Comparison of ENCODE assay signal across 8 cellular contexts in genomic region chr5:149550267-149550582, GRCh38.
DNase-seq lines count a peak whose midpoint lies in the region; ATAC-seq and TF ChIP-seq lines count a peak whose summit lies in the region.

No MANE protein-coding gene starts in this region.

- DNase-seq in AG20443 (ENCODE audit: low spot score) (peak; percentile 66), adipocyte (ENCODE audit: low read depth) (peak; percentile 85), iPS DF 6.9 (ENCODE audit: low read depth, low spot score) (no peak), HK-2 (ENCODE audit: unreplicated experiment) (no peak), DMS79 (lab: John Stamatoyannopoulos, UW) (no peak)

- peaks cover 38% of the 10 kb centered on the region for H3K4me1 Mint-ChIP-seq in stimulated activated memory B cell treated with anti-CD40 and anti-IgM and Interleukin-4, amounts not matched to agents 10 μg/mL and 1 μg/mL and 100 μg/mL, for 72 hours

- H3K4me3 Mint-ChIP-seq in stimulated activated memory B cell treated with anti-CD40 and anti-IgM and Interleukin-4, amounts not matched to agents 10 μg/mL and 1 μg/mL and 100 μg/mL, for 72 hours, result peak overlapping the region; percentile 99

- no peaks in the 10 kb centered on the region for H3K27me3 ChIP-seq in KMS-11 (ENCODE audit: insufficient read depth, low read depth)
- H3K27me3 ChIP-seq in adipocyte (replicated peaks; ENCODE audit: control insufficient read depth, insufficient read depth, low read length), result no peaks in the 10 kb centered on the region
- H3K27me3 ChIP-seq in iPS DF 6.9 (ENCODE audit: control insufficient read depth, insufficient read depth, low read length), result no peaks in the 10 kb centered on the region

- H3K4me1 ChIP-seq in KMS-11 (ENCODE audit: low read depth, poor library complexity, severe bottlenecking), result peaks cover 18% of the 10 kb centered on the region
- peaks cover 29% of the 10 kb centered on the region for H3K4me1 ChIP-seq in adipocyte (ENCODE audit: control insufficient read depth, insufficient read depth, low read length)
- H3K4me1 ChIP-seq in iPS DF 6.9 (ENCODE audit: control insufficient read depth, insufficient read depth, low read length), result peaks cover 2% of the 10 kb centered on the region; the same call in 1 of the 2 replicates

- H3K79me2 ChIP-seq in KMS-11 (ENCODE audit: insufficient read depth, low read depth), result peaks cover 59% of the 10 kb centered on the region

- no peaks in the 10 kb centered on the region for H3K9me3 Mint-ChIP-seq in stimulated activated memory B cell treated with anti-CD40 and anti-IgM and Interleukin-4, amounts not matched to agents 10 μg/mL and 1 μg/mL and 100 μg/mL, for 72 hours

- ATAC-seq in stimulated activated memory B cell treated with anti-CD40 and anti-IgM and Interleukin-4, amounts not matched to agents 10 μg/mL and 1 μg/mL and 100 μg/mL, for 72 hours, result no peak
- no peak for ATAC-seq in HG02885 (IDR thresholded peaks at IDR 0.05; ENCODE audit: poor library complexity, unreplicated experiment)

- H3K27me3 Mint-ChIP-seq in stimulated activated memory B cell treated with anti-CD40 and anti-IgM and Interleukin-4, amounts not matched to agents 10 μg/mL and 1 μg/mL and 100 μg/mL, for 72 hours, result no peaks in the 10 kb centered on the region

- WGBS in iPS DF 6.9 (ENCODE audit: insufficient coverage, insufficient read length), result no CpG with 5 or more reads among the region's 12 CpGs

- H3K4me3 ChIP-seq in KMS-11 (IDR thresholded peaks at IDR 0.05; ENCODE audit: insufficient read depth, low read depth, low read length) (no peak overlapping the region), adipocyte (ENCODE audit: low read length) (peak overlapping the region; percentile 99), iPS DF 6.9 (ENCODE audit: low read length) (peak overlapping the region; percentile 98)

- peak overlapping the region; percentile 100 for H3K27ac Mint-ChIP-seq in stimulated activated memory B cell treated with anti-CD40 and anti-IgM and Interleukin-4, amounts not matched to agents 10 μg/mL and 1 μg/mL and 100 μg/mL, for 72 hours

- H3K36me3 Mint-ChIP-seq in stimulated activated memory B cell treated with anti-CD40 and anti-IgM and Interleukin-4, amounts not matched to agents 10 μg/mL and 1 μg/mL and 100 μg/mL, for 72 hours, result peaks cover 35% of the 10 kb centered on the region

- no peak for TF ChIP-seq CTCF in KMS-11 (conservative IDR thresholded peaks at IDR 0.05; ENCODE audit: low read depth, low read length)

- H3K4me2 ChIP-seq in KMS-11, result peak overlapping the region; percentile 62

- H3K27ac ChIP-seq in KMS-11, result peak overlapping the region; percentile 82
- H3K27ac ChIP-seq in iPS DF 6.9 (ENCODE audit: low read length), result no peak overlapping the region

- no peak overlapping the region for H2AFZ ChIP-seq in KMS-11 (ENCODE audit: low read depth)

- H3K36me3 ChIP-seq in KMS-11 (ENCODE audit: insufficient read depth) (no peaks in the 10 kb centered on the region), adipocyte (ENCODE audit: control insufficient read depth, insufficient read depth, low read length, severe bottlenecking) (peaks cover 29% of the 10 kb centered on the region), iPS DF 6.9 (ENCODE audit: control insufficient read depth, insufficient read depth, low read length) (peaks cover 13% of the 10 kb centered on the region)

- peak overlapping the region; percentile 91 for H3K9ac ChIP-seq in KMS-11
- H3K9ac ChIP-seq in adipocyte (ENCODE audit: low read length), result peak overlapping the region; percentile 100

- no peaks in the 10 kb centered on the region for H4K20me1 ChIP-seq in KMS-11 (ENCODE audit: insufficient read depth)

- no peaks in the 10 kb centered on the region for H3K9me3 ChIP-seq in adipocyte (ENCODE audit: control insufficient read depth, low read length)
- no peaks in the 10 kb centered on the region for H3K9me3 ChIP-seq in iPS DF 6.9 (ENCODE audit: control insufficient read depth, insufficient read depth, low read length)

Comparison
In these comparisons a context has a peak if more than half of its experiments do, and no peak if none do; other contexts are left out.
1. DNase-seq: peak in AG20443 (single experiment) and adipocyte (single experiment); none in iPS DF 6.9 (single experiment), HK-2 (single experiment) and DMS79 (single experiment).